ENCODE assay signal across 8 cellular contexts in genomic region chr14:102304611-102305506, GRCh38. TPM values are rescaled to one million over a fixed set of nuclear protein-coding genes. Genes with fewer than 3 reads are reported as not detected.
DNase-seq lines count a peak whose midpoint lies in the region; ATAC-seq and TF ChIP-seq lines count a peak whose summit lies in the region.

TSS of gene MOK (minus strand) at chr14:102305164. CDS start at chr14:102304968, 196 bp downstream.

- peak within 1 kb of the TSS; percentile 79 for H3K4me3 ChIP-seq in upper lobe of right lung

- no peaks in the 10 kb centered on the region for H3K36me3 ChIP-seq in upper lobe of right lung

- H3K9me3 Mint-ChIP-seq in T-helper 1 cell treated with Interleukin-12 subunit alpha and Interleukin-12 subunit beta and Interleukin-4 antibody, amounts not matched to agents 30 μg/mL and 1 μg/mL, for 36 hours = no peaks in the 10 kb centered on the region
- H3K9me3 Mint-ChIP-seq in progenitor cell of endocrine pancreas (ENCODE audit: low read depth) = no peaks in the 10 kb centered on the region

- H3K27me3 Mint-ChIP-seq in T-helper 1 cell treated with Interleukin-12 subunit alpha and Interleukin-12 subunit beta and Interleukin-4 antibody, amounts not matched to agents 30 μg/mL and 1 μg/mL, for 36 hours (ENCODE audit: low read depth) = peaks cover 21% of the 10 kb centered on the region
- H3K27me3 Mint-ChIP-seq in progenitor cell of endocrine pancreas = no peaks in the 10 kb centered on the region

- in situ Hi-C loops in GM13977 (cut with MboI; ENCODE audit: low pct_unique_long_range_greater_than_20kb, low sequenced_read_pairs, unreplicated experiment) = loop anchor here (25.0 kb wide), 2 partner anchors 343 to 593 kb away; partner anchors contain the start of gene DYNC1H1

- no peak for TF ChIP-seq CTCF in GM13977 (IDR thresholded peaks at IDR 0.05; ENCODE audit: extremely low read depth, insufficient read depth, missing control alignments)
- TF ChIP-seq CTCF in progenitor cell of endocrine pancreas (IDR thresholded peaks at IDR 0.05; ENCODE audit: unreplicated experiment) = no peak
- no peak for TF ChIP-seq CTCF in upper lobe of right lung (IDR thresholded peaks at IDR 0.05)

- intact Hi-C loops in left ventricle myocardium superior (cut with micrococcal nuclease) = no loop called here
- intact Hi-C loops in upper lobe of right lung (cut with DNase I) = no loop called here

- no peaks in the 10 kb centered on the region for H3K27me3 ChIP-seq in upper lobe of right lung

- peak within 1 kb of the TSS; percentile 94 for H3K27ac Mint-ChIP-seq in T-helper 1 cell treated with Interleukin-12 subunit alpha and Interleukin-12 subunit beta and Interleukin-4 antibody, amounts not matched to agents 30 μg/mL and 1 μg/mL, for 36 hours
- peak within 1 kb of the TSS; percentile 92 for H3K27ac Mint-ChIP-seq in progenitor cell of endocrine pancreas

- H3K4me3 Mint-ChIP-seq in T-helper 1 cell treated with Interleukin-12 subunit alpha and Interleukin-12 subunit beta and Interleukin-4 antibody, amounts not matched to agents 30 μg/mL and 1 μg/mL, for 36 hours = peak within 1 kb of the TSS; percentile 95
- H3K4me3 Mint-ChIP-seq in progenitor cell of endocrine pancreas (ENCODE audit: low read depth) = peak within 1 kb of the TSS; percentile 98

- peak within 1 kb of the TSS; percentile 87 for H3K27ac ChIP-seq in upper lobe of right lung

- no peaks in the 10 kb centered on the region for H3K9me3 ChIP-seq in upper lobe of right lung

- H3K4me1 Mint-ChIP-seq in T-helper 1 cell treated with Interleukin-12 subunit alpha and Interleukin-12 subunit beta and Interleukin-4 antibody, amounts not matched to agents 30 μg/mL and 1 μg/mL, for 36 hours (ENCODE audit: low read depth) = peaks cover 5% of the 10 kb centered on the region
- H3K4me1 Mint-ChIP-seq in progenitor cell of endocrine pancreas (ENCODE audit: low read depth) = peaks cover 21% of the 10 kb centered on the region

- DNase-seq in GM13977 (ENCODE audit: low spot score) = peak; percentile 98
- DNase-seq in NCI-H1694 treated with DMSO at 0.1 percent for 48 hours (lab: John Stamatoyannopoulos, UW) = peak; percentile 99
- DNase-seq in amygdala (lab: John Stamatoyannopoulos, UW) = peak; percentile 69 to 97 (median 92)
- peak; percentile 97 for DNase-seq in left ventricle myocardium superior
- DNase-seq in progenitor cell of endocrine pancreas (ENCODE audit: low spot score, unreplicated experiment) = peak; percentile 99
- DNase-seq in upper lobe of right lung = peak; percentile 97

- H3K4me1 ChIP-seq in upper lobe of right lung = peaks cover 8% of the 10 kb centered on the region

- ATAC-seq in HG02938 (IDR thresholded peaks at IDR 0.05; ENCODE audit: unreplicated experiment) (peak; percentile 87), left ventricle myocardium superior (peak; percentile 98), upper lobe of right lung (peak; percentile 98)

- no peaks in the 10 kb centered on the region for H3K36me3 Mint-ChIP-seq in T-helper 1 cell treated with Interleukin-12 subunit alpha and Interleukin-12 subunit beta and Interleukin-4 antibody, amounts not matched to agents 30 μg/mL and 1 μg/mL, for 36 hours (ENCODE audit: low read depth)
- H3K36me3 Mint-ChIP-seq in progenitor cell of endocrine pancreas (ENCODE audit: insufficient read depth) = no peaks in the 10 kb centered on the region

RNA-seq across cellular contexts. Expression of gene MOK, which starts in this region (rescaled TPM):
- 10.9 TPM for total RNA-seq in left ventricle myocardium superior
- total RNA-seq in progenitor cell of endocrine pancreas = 34.8 and 38.7 TPM in 2 replicates
- 6.3 TPM for total RNA-seq in upper lobe of right lung

Comparison
In these comparisons a context has a peak if more than half of its experiments do, and no peak if none do; other contexts are left out.
1. Peak in every context shown above with its lines: DNase-seq, ATAC-seq, H3K4me3 ChIP-seq and H3K27ac ChIP-seq.